In the genomic region with DNA sequence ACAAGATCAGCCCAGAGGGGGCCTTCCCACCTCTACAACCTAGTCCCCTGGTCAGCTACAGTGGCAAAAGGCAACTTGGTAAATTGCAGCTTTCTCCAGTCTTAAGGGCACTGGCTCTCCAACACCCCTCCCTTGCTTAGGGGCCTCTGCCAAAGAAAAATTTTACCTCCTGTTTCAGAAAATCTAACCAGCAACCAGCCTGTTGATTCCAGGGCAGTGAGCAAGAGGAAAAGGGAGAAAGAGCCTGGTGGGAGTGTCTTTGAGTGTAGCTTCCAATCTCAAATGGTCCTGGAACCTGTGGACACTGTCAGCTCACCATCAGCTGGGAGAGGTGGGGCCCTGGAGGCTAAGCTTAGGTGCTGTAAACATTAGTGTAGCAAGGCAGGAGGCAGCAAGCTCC, we compare ENCODE assay signal across 15 cellular contexts. TPM values are rescaled to one million over a fixed set of nuclear protein-coding genes. Genes with fewer than 3 reads are reported as not detected.
DNase-seq lines count a peak whose midpoint lies in the region; ATAC-seq and TF ChIP-seq lines count a peak whose summit lies in the region.
"Had no signal": no experiment of that assay in that cellular context is flagged by ENCODE, and none has a peak within 500 bp of the region (broad histone marks: within the 10 kb centered on the region; RNA-seq: fewer than 3 reads in every experiment).

No MANE protein-coding gene starts in this region.

- H3K4me1 ChIP-seq in cardiac muscle cell (ENCODE audit: low read depth) (peaks cover 5% of the 10 kb centered on the region), esophagus muscularis mucosa (peaks cover 0 to 9% (median 6%) of the 10 kb centered on the region in 4 donors), sigmoid colon (no peaks in the 10 kb centered on the region)

- intact Hi-C loops in cardiac septum (cut with DNase I), result loop anchor here (5.0 kb wide), 1 partner anchor 82 kb away; the partner anchor contains the start of gene NFKB2
- intact Hi-C loops in esophagus muscularis mucosa (cut with DNase I), result loop anchor here (5.0 kb wide), 1 partner anchor 87 kb away; no protein-coding TSS in a partner anchor
- intact Hi-C loops in sigmoid colon (cut with DNase I), result loop anchor here (1.0 to 5.0 kb wide), 2 partner anchors 57 to 85 kb away; partner anchors contain the start of gene FBXL15

- H3K9me3 ChIP-seq in cardiac muscle cell (ENCODE audit: low read depth) (no peaks in the 10 kb centered on the region), esophagus muscularis mucosa (no peaks in the 10 kb centered on the region), sigmoid colon (no peaks in the 10 kb centered on the region)
- H3K9me3 ChIP-seq: BLaER1 had no signal

- H3K36me3 ChIP-seq in cardiac muscle cell (peaks cover 37% of the 10 kb centered on the region), esophagus muscularis mucosa (peaks cover 56 to 63% (median 61%) of the 10 kb centered on the region in 4 donors), sigmoid colon (peaks cover 20 to 57% (median 52%) of the 10 kb centered on the region in 4 donors)

- ATAC-seq in GM19395 (IDR thresholded peaks at IDR 0.05; ENCODE audit: unreplicated experiment), result no peak

- TF ChIP-seq EP300 in esophagus muscularis mucosa (IDR thresholded peaks at IDR 0.05) (no peak), sigmoid colon (IDR thresholded peaks at IDR 0.05) (no peak)

- H3K27me3 ChIP-seq in cardiac muscle cell (no peaks in the 10 kb centered on the region), esophagus muscularis mucosa (no peaks in the 10 kb centered on the region), sigmoid colon (no peaks in the 10 kb centered on the region)
- H3K27me3 ChIP-seq: BLaER1, brain microvascular endothelial cell had no signal

- DNase-seq in cardiac muscle cell (ENCODE audit: low read depth in 1 of 2, low spot score in 1 of 2) (no peak), cardiac septum (ENCODE audit: low spot score) (no peak), DMS53 treated with DMSO at 0.1 percent for 48 hours (lab: John Stamatoyannopoulos, UW; ENCODE audit: unreplicated experiment) (peak; percentile 16), esophagus muscularis mucosa (ENCODE audit: extremely low spot score) (no peak), sigmoid colon (no peak), NCI-H524 (lab: John Stamatoyannopoulos, UW) (no peak)
- no peak for DNase-seq in activated effector memory CD4-positive, alpha-beta T cell treated with Interleukin-2 at 50 U/mL for 16 hours

- peak overlapping the region; percentile 61 for H3K27ac ChIP-seq in cardiac muscle cell
- H3K27ac ChIP-seq in esophagus muscularis mucosa (replicated peaks in 1 of 4), result peak overlapping the region; percentile 34 to 61 (median 41)
- peak overlapping the region in 3 of 4 donors; percentile 27 to 60 (median 49) for H3K27ac ChIP-seq in sigmoid colon
- H3K27ac ChIP-seq: BLaER1, brain microvascular endothelial cell, coronary artery, KMS-11 had no signal

- TF ChIP-seq POLR2A in esophagus muscularis mucosa (IDR thresholded peaks at IDR 0.05; ENCODE audit: low read depth) (no peak), sigmoid colon (IDR thresholded peaks at IDR 0.05) (no peak)

- no peak overlapping the region for H3K4me3 ChIP-seq in cardiac muscle cell
- no peak overlapping the region for H3K4me3 ChIP-seq in esophagus muscularis mucosa
- no peak overlapping the region for H3K4me3 ChIP-seq in sigmoid colon
- H3K4me3 ChIP-seq: BLaER1, coronary artery, smooth muscle cell had no signal

- TF ChIP-seq CTCF in cardiac muscle cell (IDR thresholded peaks at IDR 0.05; ENCODE audit: low read depth, low read length) (no peak), esophagus muscularis mucosa (IDR thresholded peaks at IDR 0.05) (no peak), sigmoid colon (IDR thresholded peaks at IDR 0.05) (no peak)

RNA-seq across cellular contexts. Expression of gene ACTR1A, which starts 22.9 kb away (rescaled TPM):
- total RNA-seq in cardiac muscle cell, result 135 and 147 TPM in 2 replicates
- polyA plus RNA-seq in cardiac muscle cell, result 165 and 172 TPM in 2 replicates
- total RNA-seq in cardiac septum, result 123 TPM
- total RNA-seq in esophagus muscularis mucosa, result 100 to 1,000 TPM; 164 to 283 (median 229) TPM
- 100 to 1,000 TPM; 124 to 146 (median 137) TPM for total RNA-seq in sigmoid colon
- 10 to 100 TPM; 48.6 to 75.0 (median 69.4) TPM for polyA plus RNA-seq in sigmoid colon

RNA-seq across cellular contexts. Expression of gene SUFU, which starts 24.1 kb away (rescaled TPM):
- total RNA-seq in cardiac muscle cell (11.3 and 14.2 TPM in 2 replicates), cardiac septum (6.1 TPM), esophagus muscularis mucosa (10 to 100 TPM in 2 of 4 donors, 1 to 10 TPM in 2; 5.0 to 11.7 (median 10.1) TPM), sigmoid colon (10 to 100 TPM in 1 of 4 donors, 1 to 10 TPM in 3; 5.0 to 10.5 (median 6.7) TPM)
- polyA plus RNA-seq in cardiac muscle cell (18.4 and 28.3 TPM in 2 replicates), sigmoid colon (1 to 10 TPM; 1.2 to 6.6 (median 3.2) TPM)

RNA-seq across cellular contexts. Expression of gene C10orf95, which starts 28.3 kb away (rescaled TPM):
- not detected in 2 replicates for total RNA-seq in cardiac muscle cell
- 1.7 and 2.0 TPM in 2 replicates for polyA plus RNA-seq in cardiac muscle cell
- total RNA-seq in cardiac septum, result not detected
- 1 to 10 TPM in 1 of 4 donors, not detected in 3; 1.0 TPM for total RNA-seq in esophagus muscularis mucosa
- total RNA-seq in sigmoid colon, result under 1 TPM in 1 of 4 donors, not detected in 3; 0.36 TPM
- 1 to 10 TPM in 2 of 3 donors, under 1 TPM in 1; 0.92 to 2.4 (median 1.1) TPM for polyA plus RNA-seq in sigmoid colon
- total RNA-seq: glomerular endothelial cell, SK-MEL-5, smooth muscle cell had no signal

RNA-seq across cellular contexts. Expression of gene CUEDC2, which starts 47.3 kb away (rescaled TPM):
- 113 and 134 TPM in 2 replicates for total RNA-seq in cardiac muscle cell
- 190 and 193 TPM in 2 replicates for polyA plus RNA-seq in cardiac muscle cell
- total RNA-seq in cardiac septum, result 62.4 TPM
- total RNA-seq in esophagus muscularis mucosa, result 10 to 100 TPM; 61.0 to 92.7 (median 71.2) TPM
- 10 to 100 TPM; 65.2 to 93.5 (median 82.4) TPM for total RNA-seq in sigmoid colon
- polyA plus RNA-seq in sigmoid colon, result 10 to 100 TPM; 30.0 to 47.7 (median 33.3) TPM

RNA-seq across cellular contexts. Expression of gene FBXL15, which starts 59.0 kb away (rescaled TPM):
- total RNA-seq in cardiac muscle cell (36.3 and 46.6 TPM in 2 replicates), cardiac septum (12.1 TPM), esophagus muscularis mucosa (10 to 100 TPM; 19.5 to 45.9 (median 29.0) TPM), sigmoid colon (10 to 100 TPM; 19.7 to 51.3 (median 34.2) TPM)
- polyA plus RNA-seq in cardiac muscle cell (40.9 and 46.3 TPM in 2 replicates), sigmoid colon (10 to 100 TPM; 19.0 to 36.7 (median 21.0) TPM)
